ENCODE assay signal across 10 cellular contexts in genomic region chr12:25054076-25054782, GRCh38.
DNase-seq lines count a peak whose midpoint lies in the region; ATAC-seq and TF ChIP-seq lines count a peak whose summit lies in the region.
"Had no signal": no experiment of that assay in that cellular context is flagged by ENCODE, and none has a peak within 500 bp of the region (broad histone marks: within the 10 kb centered on the region; RNA-seq: fewer than 3 reads in every experiment).

No MANE protein-coding gene starts in this region.

- no peak overlapping the region for H2AFZ ChIP-seq in PC-3 (ENCODE audit: low read length)

- TF ChIP-seq CTCF in PC-3 (conservative IDR thresholded peaks at IDR 0.05; ENCODE audit: low read depth, low read length), result no peak

- no peaks in the 10 kb centered on the region for H3K4me1 ChIP-seq in PC-3 (ENCODE audit: insufficient read depth, low read length)

- intact Hi-C loops in activated CD4-positive, alpha-beta T cell treated with anti-CD3 and anti-CD28 coated beads for 36 hours (cut with DNase I, micrococcal nuclease), result loop anchor here (2.0 to 10.0 kb wide), 12 partner anchors 37 to 1883 kb away; partner anchors contain the start of genes BCAT1 (in 1 of the 2), DNAI7 (in 1 of the 2), ETFRF1 (in 1 of the 2) and FGFR1OP2 (in 1 of the 2)
- intact Hi-C loops in PC-3 (cut with micrococcal nuclease), result no loop called here

- POLR2A ChIA-PET in activated CD4-positive, alpha-beta T cell treated with anti-CD3 and anti-CD28 coated beads for 36 hours (lab: Charles Lee), result no interaction called here
- POLR2A ChIA-PET in PC-3 (lab: Charles Lee; ENCODE audit: unreplicated experiment), result no interaction called here

- BruUV-seq in PC-3 (replicated peaks; lab: Mats Ljungman, UMichigan), result no TSS peak

- H3K4me2 ChIP-seq in PC-3 (ENCODE audit: low read length), result no peak overlapping the region

- CTCF ChIA-PET in activated CD4-positive, alpha-beta T cell treated with anti-CD3 and anti-CD28 coated beads for 36 hours (lab: Charles Lee), result interaction anchor here (0.6 to 1.1 kb wide), 2 partner anchors 8 to 324 kb away, joined by 3 to 4 read pairs; no protein-coding TSS in a partner anchor
- CTCF ChIA-PET in PC-3 (lab: Charles Lee), result no interaction called here

- H3F3A ChIP-seq in PC-3 (ENCODE audit: low read length, unreplicated experiment), result no peaks in the 10 kb centered on the region

- no peak overlapping the region for H3K4me3 ChIP-seq in PC-3 (ENCODE audit: low read length)
- H3K4me3 ChIP-seq: lung had no signal

- no peaks in the 10 kb centered on the region for H3K36me3 Mint-ChIP-seq in activated CD4-positive, alpha-beta T cell treated with anti-CD3 and anti-CD28 coated beads for 36 hours (ENCODE audit: low read depth)
- H3K36me3 Mint-ChIP-seq in effector memory CD8-positive, alpha-beta T cell (ENCODE audit: insufficient read depth), result peaks cover 17% of the 10 kb centered on the region
- H3K36me3 Mint-ChIP-seq in stimulated activated memory B cell treated with anti-CD40 and anti-IgM and Interleukin-4, amounts not matched to agents 10 μg/mL and 1 μg/mL and 100 μg/mL, for 72 hours, result peaks cover 17% of the 10 kb centered on the region

- H3K27ac Mint-ChIP-seq in activated CD4-positive, alpha-beta T cell treated with anti-CD3 and anti-CD28 coated beads for 36 hours, result peak overlapping the region; percentile 89
- H3K27ac Mint-ChIP-seq in effector memory CD8-positive, alpha-beta T cell, result peak overlapping the region; percentile 91 to 96
- peak overlapping the region; percentile 92 for H3K27ac Mint-ChIP-seq in stimulated activated memory B cell treated with anti-CD40 and anti-IgM and Interleukin-4, amounts not matched to agents 10 μg/mL and 1 μg/mL and 100 μg/mL, for 72 hours

- no peak for DNase-seq in activated CD4-positive, alpha-beta T cell treated with anti-CD3 and anti-CD28 coated beads for 36 hours
- no peak for DNase-seq in activated CD4-positive, alpha-beta T cell treated with anti-CD3 and anti-CD28 coated beads, Interleukin-2, amount 50 U/mL, for 4 hours
- DNase-seq in PC-3 (peak; percentile 2), globus pallidus (ENCODE audit: low spot score) (no peak), GOT3 (lab: John Stamatoyannopoulos, UW) (no peak)
- no peak for DNase-seq in effector memory CD8-positive, alpha-beta T cell
- DNase-seq: NCI-H2107 had no signal

- H3K27me3 ChIP-seq in PC-3 (ENCODE audit: low read length), result peaks cover 17% of the 10 kb centered on the region; the same call in 1 of the 2 replicates

- no peaks in the 10 kb centered on the region for H3K9me3 Mint-ChIP-seq in activated CD4-positive, alpha-beta T cell treated with anti-CD3 and anti-CD28 coated beads for 36 hours (ENCODE audit: low read depth)
- H3K9me3 Mint-ChIP-seq in effector memory CD8-positive, alpha-beta T cell, result no peaks in the 10 kb centered on the region
- no peaks in the 10 kb centered on the region for H3K9me3 Mint-ChIP-seq in stimulated activated memory B cell treated with anti-CD40 and anti-IgM and Interleukin-4, amounts not matched to agents 10 μg/mL and 1 μg/mL and 100 μg/mL, for 72 hours

- no peaks in the 10 kb centered on the region for H3K79me2 ChIP-seq in PC-3 (ENCODE audit: low read length)

- no peaks in the 10 kb centered on the region for H4K20me1 ChIP-seq in PC-3 (ENCODE audit: low read length)

- H3K27me3 Mint-ChIP-seq in activated CD4-positive, alpha-beta T cell treated with anti-CD3 and anti-CD28 coated beads for 36 hours, result no peaks in the 10 kb centered on the region
- H3K27me3 Mint-ChIP-seq in effector memory CD8-positive, alpha-beta T cell, result no peaks in the 10 kb centered on the region
- H3K27me3 Mint-ChIP-seq in stimulated activated memory B cell treated with anti-CD40 and anti-IgM and Interleukin-4, amounts not matched to agents 10 μg/mL and 1 μg/mL and 100 μg/mL, for 72 hours, result no peaks in the 10 kb centered on the region

- no peak overlapping the region for H3K9ac ChIP-seq in PC-3 (ENCODE audit: low read length)

- peak overlapping the region; percentile 79 for H3K4me3 Mint-ChIP-seq in activated CD4-positive, alpha-beta T cell treated with anti-CD3 and anti-CD28 coated beads for 36 hours
- peak overlapping the region; percentile 86 to 91 for H3K4me3 Mint-ChIP-seq in effector memory CD8-positive, alpha-beta T cell
- H3K4me3 Mint-ChIP-seq in stimulated activated memory B cell treated with anti-CD40 and anti-IgM and Interleukin-4, amounts not matched to agents 10 μg/mL and 1 μg/mL and 100 μg/mL, for 72 hours, result peak overlapping the region; percentile 91

- no peak overlapping the region for H3K27ac ChIP-seq in PC-3 (ENCODE audit: low read length)

- ATAC-seq in activated CD4-positive, alpha-beta T cell treated with anti-CD3 and anti-CD28 coated beads for 36 hours, result no peak
- ATAC-seq in PC-3 (no peak), HG02938 (IDR thresholded peaks at IDR 0.05; ENCODE audit: unreplicated experiment) (no peak)
- ATAC-seq in effector memory CD8-positive, alpha-beta T cell (replicated peaks), result no peak
- no peak for ATAC-seq in stimulated activated memory B cell treated with anti-CD40 and anti-IgM and Interleukin-4, amounts not matched to agents 10 μg/mL and 1 μg/mL and 100 μg/mL, for 72 hours

- no peaks in the 10 kb centered on the region for H3K9me3 ChIP-seq in PC-3 (ENCODE audit: low read length)

- peaks cover 55% of the 10 kb centered on the region for H3K4me1 Mint-ChIP-seq in activated CD4-positive, alpha-beta T cell treated with anti-CD3 and anti-CD28 coated beads for 36 hours
- peaks cover 46 to 57% of the 10 kb centered on the region in 2 donors for H3K4me1 Mint-ChIP-seq in effector memory CD8-positive, alpha-beta T cell (ENCODE audit: low read depth in 2 of 2)
- H3K4me1 Mint-ChIP-seq in stimulated activated memory B cell treated with anti-CD40 and anti-IgM and Interleukin-4, amounts not matched to agents 10 μg/mL and 1 μg/mL and 100 μg/mL, for 72 hours, result peaks cover 74% of the 10 kb centered on the region

- no peaks in the 10 kb centered on the region for H3K9me2 ChIP-seq in PC-3 (replicated peaks; ENCODE audit: low read length)

- H3K36me3 ChIP-seq in PC-3 (ENCODE audit: low read depth, low read length), result no peaks in the 10 kb centered on the region
